ENCODE assay signal across 24 cellular contexts in the genomic region with DNA sequence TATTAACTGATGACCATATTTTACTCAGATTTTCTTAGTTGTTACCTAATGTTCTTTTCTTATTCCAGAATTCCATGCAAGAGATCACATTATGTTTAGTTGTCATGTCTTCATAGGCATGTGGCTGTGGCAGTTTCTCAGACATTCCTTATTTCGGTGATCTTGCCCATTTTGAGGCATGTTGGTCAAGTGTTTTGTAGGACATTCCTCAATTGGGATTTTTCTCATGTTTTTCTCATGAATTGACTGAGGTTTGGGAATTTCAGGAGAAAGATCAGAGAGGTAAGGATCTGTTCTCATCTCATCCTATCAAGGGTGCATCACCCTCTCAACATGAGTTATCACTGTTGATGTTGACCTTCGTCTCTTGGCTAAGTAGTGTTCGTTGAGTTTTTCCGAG.
DNase-seq lines count a peak whose midpoint lies in the region; ATAC-seq and TF ChIP-seq lines count a peak whose summit lies in the region.
"Had no signal": no experiment of that assay in that cellular context is flagged by ENCODE, and none has a peak within 500 bp of the region (broad histone marks: within the 10 kb centered on the region; RNA-seq: fewer than 3 reads in every experiment).

No MANE protein-coding gene starts in this region.

- H2AFZ ChIP-seq in mammary epithelial cell (ENCODE audit: low read depth, low read length): no peak overlapping the region

- H3K79me2 ChIP-seq in mammary epithelial cell (ENCODE audit: insufficient read depth, low read length): peaks cover 72% of the 10 kb centered on the region

- in situ Hi-C loops in mammary epithelial cell (cut with MboI; ENCODE audit: low sequenced_read_pairs in 2 of 2): no loop called here

- H3K9ac ChIP-seq in mammary epithelial cell (ENCODE audit: insufficient read depth, low read length) (no peak overlapping the region), endodermal cell (ENCODE audit: extremely low read depth, low read length, poor library complexity, severe bottlenecking) (no peak overlapping the region)
- H3K9ac ChIP-seq: BLaER1 treated with 17β-estradiol and CSF1 and Interleukin-3, amounts not matched to agents 10 nM and 100 nM had no signal

- dilution Hi-C loops in mammary epithelial cell (cut with HindIII; ENCODE audit: low sequenced_read_pairs): no loop called here

- H3K4me1 Mint-ChIP-seq in central memory CD8-positive, alpha-beta T cell: peaks cover 82% of the 10 kb centered on the region
- H3K4me1 Mint-ChIP-seq in natural killer cell treated with Interleukin-12 subunit alpha and Interleukin-12 subunit beta and Interleukin-15 and Interleukin-18, amount 100 ng/mL, for 72 hours (ENCODE audit: low read depth in 2 of 2): peaks cover 83 to 86% of the 10 kb centered on the region in 2 donors
- H3K4me1 Mint-ChIP-seq in endodermal cell: peaks cover 18% of the 10 kb centered on the region

- H3K4me3 ChIP-seq in AG10803 (ENCODE audit: low read length): no peak overlapping the region
- H3K4me3 ChIP-seq in HL-60 (replicated peaks; ENCODE audit: insufficient read depth, low read length): no peak overlapping the region
- H3K4me3 ChIP-seq in mammary epithelial cell (replicated peaks in 1 of 3; ENCODE audit: insufficient read depth in 1 of 3, low read depth in 2 of 3, low read length in 3 of 3): no peak overlapping the region
- H3K4me3 ChIP-seq in endodermal cell (ENCODE audit: low read length): no peak overlapping the region
- H3K4me3 ChIP-seq: BLaER1 treated with 17β-estradiol and CSF1 and Interleukin-3, amounts not matched to agents 10 nM and 100 nM had no signal

- no peaks in the 10 kb centered on the region for H3K9me3 Mint-ChIP-seq in central memory CD8-positive, alpha-beta T cell
- H3K9me3 Mint-ChIP-seq in natural killer cell treated with Interleukin-12 subunit alpha and Interleukin-12 subunit beta and Interleukin-15 and Interleukin-18, amount 100 ng/mL, for 72 hours: peaks cover 6% of the 10 kb centered on the region
- H3K9me3 Mint-ChIP-seq in endodermal cell: no peaks in the 10 kb centered on the region
- H3K9me3 Mint-ChIP-seq: CD8-positive, alpha-beta memory T cell had no signal

- 94% methylated on average over 4 of the region's 4 CpGs for WGBS in mammary epithelial cell (ENCODE audit: low coverage, missing lambda C conversion rate)
- WGBS in endodermal cell (ENCODE audit: insufficient coverage in 1 of 2, insufficient read length in 1 of 2), 2 experiments: 100% methylated on average over 4 of the region's 4 CpGs; no CpG with 5 or more reads in 1 of the 2 experiments

- H3K36me3 ChIP-seq in mammary epithelial cell (ENCODE audit: insufficient read depth, low read length) (no peaks in the 10 kb centered on the region), endodermal cell (ENCODE audit: control insufficient read depth, insufficient read depth, low read length) (peaks cover 5% of the 10 kb centered on the region)

- H3K27me3 ChIP-seq in HL-60 (ENCODE audit: insufficient read depth, poor library complexity, severe bottlenecking) (no peaks in the 10 kb centered on the region), mammary epithelial cell (ENCODE audit: insufficient read depth, low read length) (no peaks in the 10 kb centered on the region), endodermal cell (ENCODE audit: control insufficient read depth, insufficient read depth, low read length, poor library complexity, severe bottlenecking) (no peaks in the 10 kb centered on the region)
- H3K27me3 ChIP-seq: BLaER1 treated with 17β-estradiol and CSF1 and Interleukin-3, amounts not matched to agents 10 nM and 100 nM had no signal

- DNase-seq in AG10803 (ENCODE audit: low read depth) (peak; percentile 52), HL-60 (ENCODE audit: low read depth in 1 of 2, low spot score in 1 of 2) (no peak), 8988T (no peak), C1 segment of cervical spinal cord (lab: John Stamatoyannopoulos, UW) (no peak), mammary epithelial cell (no peak), endodermal cell (no peak)
- DNase-seq in central memory CD8-positive, alpha-beta T cell (ENCODE audit: low spot score in 2 of 2): no peak
- no peak for DNase-seq in natural killer cell treated with Interleukin-12 subunit alpha and Interleukin-12 subunit beta and Interleukin-15 and Interleukin-18, amount 100 ng/mL, for 72 hours (ENCODE audit: low spot score)
- DNase-seq: ACHN; AML-193; CD4-positive, alpha-beta memory T cell; CD4-positive, CD25-positive, alpha-beta regulatory T cell; CD8-positive, alpha-beta memory T cell; COR-L47; DMS 273 treated with DMSO at 0.1 percent for 48 hours; DMS153; DMS53; DMS79; DND-41; GF-D8 had no signal

- no peaks in the 10 kb centered on the region for H3K9me3 ChIP-seq in mammary epithelial cell (replicated peaks; ENCODE audit: insufficient read depth, low read length)
- no peaks in the 10 kb centered on the region for H3K9me3 ChIP-seq in endodermal cell (ENCODE audit: control insufficient read depth, low read length)

- H3K4me1 ChIP-seq in mammary epithelial cell (ENCODE audit: insufficient read depth, low read length): peaks cover 11% of the 10 kb centered on the region
- peaks cover 11% of the 10 kb centered on the region for H3K4me1 ChIP-seq in endodermal cell (ENCODE audit: control insufficient read depth, insufficient read depth, low read length)

- no peaks in the 10 kb centered on the region for H3K27me3 Mint-ChIP-seq in central memory CD8-positive, alpha-beta T cell
- no peaks in the 10 kb centered on the region for H3K27me3 Mint-ChIP-seq in natural killer cell treated with Interleukin-12 subunit alpha and Interleukin-12 subunit beta and Interleukin-15 and Interleukin-18, amount 100 ng/mL, for 72 hours
- no peaks in the 10 kb centered on the region for H3K27me3 Mint-ChIP-seq in endodermal cell (ENCODE audit: insufficient read depth)
- H3K27me3 Mint-ChIP-seq: B cell; CD4-positive, alpha-beta memory T cell; CD4-positive, CD25-positive, alpha-beta regulatory T cell; CD8-positive, alpha-beta memory T cell had no signal

- peaks cover 9% of the 10 kb centered on the region for H3K36me3 Mint-ChIP-seq in central memory CD8-positive, alpha-beta T cell (ENCODE audit: insufficient read depth)
- H3K36me3 Mint-ChIP-seq in natural killer cell treated with Interleukin-12 subunit alpha and Interleukin-12 subunit beta and Interleukin-15 and Interleukin-18, amount 100 ng/mL, for 72 hours: peaks cover 19% of the 10 kb centered on the region
- peaks cover 14% of the 10 kb centered on the region for H3K36me3 Mint-ChIP-seq in endodermal cell (ENCODE audit: low read depth)

- H3K27ac ChIP-seq in HL-60 (replicated peaks) (peak overlapping the region; percentile 23; the same call in 1 of the 2 replicates), mammary epithelial cell (ENCODE audit: insufficient read depth, low read depth, low read length) (no peak overlapping the region), endodermal cell (ENCODE audit: low read depth, low read length) (no peak overlapping the region)
- H3K27ac ChIP-seq: 22Rv1 had no signal

- no peak overlapping the region for H3K4me2 ChIP-seq in mammary epithelial cell (ENCODE audit: insufficient read depth, low read depth, low read length)
- H3K4me2 ChIP-seq: BLaER1 treated with 17β-estradiol and CSF1 and Interleukin-3, amounts not matched to agents 10 nM and 100 nM had no signal

- ATAC-seq in central memory CD8-positive, alpha-beta T cell (replicated peaks; ENCODE audit: extremely low read depth, poor library complexity, severe bottlenecking): no peak
- no peak for ATAC-seq in natural killer cell treated with Interleukin-12 subunit alpha and Interleukin-12 subunit beta and Interleukin-15 and Interleukin-18, amount 100 ng/mL, for 72 hours

- no peaks in the 10 kb centered on the region for H4K20me1 ChIP-seq in mammary epithelial cell (ENCODE audit: insufficient read depth, low read length)

- BruUV-seq in mammary epithelial cell (replicated peaks; lab: Mats Ljungman, UMichigan): no TSS peak

- H3K4me3 Mint-ChIP-seq in central memory CD8-positive, alpha-beta T cell: no peak overlapping the region
- no peak overlapping the region for H3K4me3 Mint-ChIP-seq in natural killer cell treated with Interleukin-12 subunit alpha and Interleukin-12 subunit beta and Interleukin-15 and Interleukin-18, amount 100 ng/mL, for 72 hours
- H3K4me3 Mint-ChIP-seq in endodermal cell: no peak overlapping the region
- H3K4me3 Mint-ChIP-seq: B cell; CD14-positive monocyte; CD4-positive, alpha-beta memory T cell; CD8-positive, alpha-beta memory T cell had no signal

- CTCF ChIA-PET in mammary epithelial cell (lab: Charles Lee; ENCODE audit: low non-redundant PET): no interaction called here

- TF ChIP-seq CTCF in AG10803 (conservative IDR thresholded peaks at IDR 0.05; ENCODE audit: low read length) (no peak), HL-60 (IDR thresholded peaks at IDR 0.05; ENCODE audit: insufficient read depth, low read length) (no peak), mammary epithelial cell (conservative IDR thresholded peaks at IDR 0.05 in 1 of 2, IDR thresholded peaks at IDR 0.05 in 1 of 2; ENCODE audit: extremely low read depth in 1 of 2, insufficient read depth in 1 of 2, low read depth in 1 of 2, low read length in 2 of 2) (no peak), endodermal cell (conservative IDR thresholded peaks at IDR 0.05) (no peak)

- intact Hi-C loops in mammary epithelial cell (cut with micrococcal nuclease): no loop called here

- H3K27ac Mint-ChIP-seq in central memory CD8-positive, alpha-beta T cell (ENCODE audit: low read depth): peak overlapping the region; percentile 19
- H3K27ac Mint-ChIP-seq in natural killer cell treated with Interleukin-12 subunit alpha and Interleukin-12 subunit beta and Interleukin-15 and Interleukin-18, amount 100 ng/mL, for 72 hours: peak overlapping the region; percentile 12 to 94
- no peak overlapping the region for H3K27ac Mint-ChIP-seq in endodermal cell
- H3K27ac Mint-ChIP-seq: B cell, CD14-positive monocyte had no signal
